In the genomic region with DNA sequence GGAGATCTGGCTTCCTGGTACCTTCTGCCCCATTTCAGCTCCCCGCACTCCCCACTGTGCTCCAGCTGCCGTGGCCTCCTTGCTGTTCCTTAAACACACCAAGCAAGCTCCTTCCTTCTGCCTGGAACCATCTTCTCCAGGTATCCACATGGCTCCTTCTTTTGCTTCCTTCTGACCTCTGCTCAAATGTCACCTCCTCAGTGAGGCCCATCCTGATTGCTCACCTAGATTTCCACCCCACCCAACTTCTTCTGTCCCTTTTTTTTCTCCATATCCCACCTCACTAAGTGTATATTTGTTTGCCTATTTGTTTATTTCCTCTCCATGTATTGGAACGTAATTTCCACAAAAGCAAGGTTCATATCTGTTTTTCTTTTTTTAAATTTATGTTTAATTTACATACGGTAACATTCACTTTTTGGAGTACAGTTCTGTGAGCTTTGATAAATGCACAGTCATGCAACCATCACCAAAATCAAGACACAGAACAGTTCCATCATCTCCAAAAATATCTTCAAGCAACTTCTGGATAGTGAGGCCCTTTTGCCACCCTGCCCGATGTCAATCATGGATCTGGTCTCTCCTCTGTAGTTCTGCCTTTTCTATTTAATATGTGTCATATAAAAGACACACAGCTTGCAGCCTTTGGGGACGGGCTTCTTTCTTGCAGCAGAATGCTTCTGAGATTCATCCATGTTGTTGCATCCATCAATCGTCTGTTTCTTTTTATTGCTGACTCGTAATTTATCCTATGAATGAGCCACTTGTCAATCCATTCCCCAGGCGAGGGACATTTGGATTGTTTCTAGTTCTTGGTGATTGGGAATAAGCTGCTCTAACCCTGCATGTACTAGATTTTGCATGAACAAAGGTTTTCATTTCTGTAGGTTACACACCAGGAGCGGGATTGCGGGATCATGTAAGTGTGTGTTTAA, we compare ENCODE assay signal across 21 cellular contexts. TPM values are rescaled to one million over a fixed set of nuclear protein-coding genes. Genes with fewer than 3 reads are reported as not detected.
DNase-seq lines count a peak whose midpoint lies in the region; ATAC-seq, FAIRE-seq and TF ChIP-seq lines count a peak whose summit lies in the region.
"Had no signal": no experiment of that assay in that cellular context is flagged by ENCODE, and none has a peak within 500 bp of the region (broad histone marks: within the 10 kb centered on the region; RNA-seq: fewer than 3 reads in every experiment).

No MANE protein-coding gene starts in this region.

- no peak overlapping the region for H3K23ac ChIP-seq in IMR-90 (ENCODE audit: low read depth, low read length)

- H3K27me3 ChIP-seq in IMR-90 (ENCODE audit: control insufficient read depth, insufficient read depth, low read length) = no peaks in the 10 kb centered on the region

- TF ChIP-seq CTCF in A549 (IDR thresholded peaks at IDR 0.05) (no peak), IMR-90 (conservative IDR thresholded peaks at IDR 0.05; ENCODE audit: low read depth, low read length) (no peak), glutamatergic neuron (IDR thresholded peaks at IDR 0.05; ENCODE audit: partially characterized antibody, unreplicated experiment) (no peak)

- dilution Hi-C loops in IMR-90 (cut with HindIII; ENCODE audit: low sequenced_read_pairs, unreplicated experiment) = no loop called here

- peaks cover 4% of the 10 kb centered on the region for H3K9me3 Mint-ChIP-seq in glutamatergic neuron (ENCODE audit: unreplicated experiment)
- H3K9me3 Mint-ChIP-seq: CD4-positive, alpha-beta memory T cell; GM23338; H9; HFFc6 had no signal

- TF ChIP-seq POLR2A in A549 (IDR thresholded peaks at IDR 0.05; ENCODE audit: low read length) = no peak
- no peak for TF ChIP-seq POLR2A in IMR-90 (IDR thresholded peaks at IDR 0.05; ENCODE audit: low read depth, low read length)

- no peak overlapping the region for H4K5ac ChIP-seq in IMR-90 (ENCODE audit: low read depth, low read length)

- peaks cover 28% of the 10 kb centered on the region for H3K4me1 Mint-ChIP-seq in glutamatergic neuron (ENCODE audit: low read depth, unreplicated experiment)

- no peak for ATAC-seq in A549
- ATAC-seq in IMR-90 (ENCODE audit: low read depth) = no peak
- ATAC-seq in HG02852 (IDR thresholded peaks at IDR 0.05; ENCODE audit: unreplicated experiment) = no peak
- ATAC-seq: GM23338, HCT116 had no signal

- in situ Hi-C loops in IMR-90 (cut with MboI; ENCODE audit: low sequenced_read_pairs) = loop anchor here (5.0 to 25.0 kb wide), 5 partner anchors 257 to 869 kb away; no protein-coding TSS in a partner anchor

- no peak overlapping the region for H4K91ac ChIP-seq in IMR-90 (ENCODE audit: insufficient read depth, low read depth, low read length)

- H2BK20ac ChIP-seq in IMR-90 (ENCODE audit: low read depth, low read length) = no peak overlapping the region

- H3K56ac ChIP-seq in IMR-90 (ENCODE audit: extremely low read depth, insufficient read depth, low read length) = no peak overlapping the region

- no peak overlapping the region for H3K27ac Mint-ChIP-seq in glutamatergic neuron (ENCODE audit: unreplicated experiment)
- H3K27ac Mint-ChIP-seq: CD4-positive, alpha-beta memory T cell; GM23338; H9; HFFc6 had no signal

- no peak overlapping the region for H2AK9ac ChIP-seq in IMR-90 (replicated peaks; ENCODE audit: low read depth, low read length, poor library complexity)

- H3K18ac ChIP-seq in IMR-90 (ENCODE audit: low read depth, low read length) = no peak overlapping the region

- H3K36me3 Mint-ChIP-seq in glutamatergic neuron (ENCODE audit: unreplicated experiment) = no peaks in the 10 kb centered on the region
- H3K36me3 Mint-ChIP-seq: CD4-positive, alpha-beta memory T cell had no signal

- FAIRE-seq in A549 (lab: Jason Lieb, UNC) = no peak
- FAIRE-seq: GM12891, GM18507 had no signal

- H3K4me3 ChIP-seq in A549 (no peak overlapping the region), IMR-90 (ENCODE audit: insufficient read depth, low read depth, low read length) (no peak overlapping the region)
- H3K4me3 ChIP-seq: GM23338 had no signal

- no peak for DNase-seq in A549 (ENCODE audit: low read depth in 1 of 2, low spot score in 1 of 2)
- no peak for DNase-seq in IMR-90
- DNase-seq in glutamatergic neuron = no peak
- DNase-seq in NCI-H2196 (lab: John Stamatoyannopoulos, UW; ENCODE audit: unreplicated experiment) = no peak
- no peak for DNase-seq in substantia nigra (lab: John Stamatoyannopoulos, UW)
- DNase-seq: 8988T; C1 segment of cervical spinal cord; Calu3; CD4-positive, alpha-beta memory T cell; COR-L47; DMS53; DMS79 treated with DMSO at 0.1 percent for 48 hours; GF-D8; H9; HFFc6 had no signal

- no peaks in the 10 kb centered on the region for H4K20me1 ChIP-seq in IMR-90 (ENCODE audit: insufficient read depth, low read length)

- H2BK5ac ChIP-seq in IMR-90 (ENCODE audit: low read depth, low read length, poor library complexity, severe bottlenecking) = no peak overlapping the region

- TF ChIP-seq EP300 in A549 (IDR thresholded peaks at IDR 0.05) = no peak

- no peak overlapping the region for H2BK120ac ChIP-seq in IMR-90 (ENCODE audit: low read depth, low read length)

- POLR2A ChIA-PET in A549 (lab: Yijun Ruan, JAX) (no interaction called here), IMR-90 (lab: Charles Lee; ENCODE audit: unreplicated experiment) (no interaction called here)

- H3K4me2 ChIP-seq in A549 (no peak overlapping the region), IMR-90 (ENCODE audit: low read depth, low read length) (no peak overlapping the region)
- H3K4me2 ChIP-seq: GM23338 had no signal

- no peaks in the 10 kb centered on the region for H3K79me1 ChIP-seq in IMR-90 (ENCODE audit: low read depth in 1 of 2, low read length in 2 of 2)

- CTCF ChIA-PET in A549 (lab: Yijun Ruan, JAX) = interaction anchor here (0.5 to 15.1 kb wide), 16 partner anchors 9 to 1865 kb away, joined by 3 to 116 read pairs (median 4); no protein-coding TSS in a partner anchor
- CTCF ChIA-PET in IMR-90 (lab: Yijun Ruan, JAX) = interaction anchor here (1.0 kb wide), 2 partner anchors 441 to 450 kb away, joined by 3 read pairs; no protein-coding TSS in a partner anchor

- H3K9ac ChIP-seq in IMR-90 (ENCODE audit: low read depth, low read length) = no peak overlapping the region

- H2AK5ac ChIP-seq in IMR-90 (ENCODE audit: low read depth, low read length) = no peak overlapping the region

- H3K4ac ChIP-seq in IMR-90 (ENCODE audit: low read depth, low read length) = no peak overlapping the region

- BruUV-seq in IMR-90 (replicated peaks; lab: Mats Ljungman, UMichigan) = no TSS peak

- TF ChIP-seq RAD21 in A549 (conservative IDR thresholded peaks at IDR 0.05 in 1 of 2, IDR thresholded peaks at IDR 0.05 in 1 of 2) (no peak), IMR-90 (IDR thresholded peaks at IDR 0.05; ENCODE audit: low read length) (no peak)

- no peaks in the 10 kb centered on the region for H3K36me3 ChIP-seq in IMR-90 (ENCODE audit: control insufficient read depth, insufficient read depth, low read length)

- 0 out of 2 replicates have a peak, but pooled peaks cover 3% of the 10 kb centered on the region for H3K9me1 ChIP-seq in IMR-90 (ENCODE audit: insufficient read depth, low read length)

- H3K27ac ChIP-seq in A549 (no peak overlapping the region), IMR-90 (ENCODE audit: insufficient read depth, low read length) (no peak overlapping the region), substantia nigra (ENCODE audit: low read depth, low read length, poor library complexity, severe bottlenecking) (no peak overlapping the region)

- no peak overlapping the region for H4K8ac ChIP-seq in IMR-90 (ENCODE audit: low read depth in 2 of 2, low read length in 2 of 2)

- H3K9me3 ChIP-seq in A549 = no peaks in the 10 kb centered on the region
- no peaks in the 10 kb centered on the region for H3K9me3 ChIP-seq in IMR-90 (ENCODE audit: control insufficient read depth, insufficient read depth, low read length)

- H2AFZ ChIP-seq in IMR-90 (replicated peaks; ENCODE audit: low read length, poor library complexity) = no peak overlapping the region
- H2AFZ ChIP-seq: GM23338 had no signal

- WGBS in A549 (ENCODE audit: missing lambda C conversion rate) = 85% methylated on average over 11 of the region's 11 CpGs
- WGBS in IMR-90 (ENCODE audit: extremely low coverage in 2 of 2, insufficient read length in 1 of 2), 2 experiments = 98% methylated on average over 4 of the region's 11 CpGs; no CpG with 5 or more reads in 1 of the 2 experiments

- peak overlapping the region; percentile 4 for H3K4me3 Mint-ChIP-seq in glutamatergic neuron (ENCODE audit: unreplicated experiment)
- H3K4me3 Mint-ChIP-seq: CD4-positive, alpha-beta memory T cell; GM23338; H9; HFFc6 had no signal

- H3K27me3 Mint-ChIP-seq in glutamatergic neuron (ENCODE audit: unreplicated experiment) = peaks cover 6% of the 10 kb centered on the region

- H3K4me1 ChIP-seq in A549 = 0 out of 3 replicates have a peak, but pooled peaks cover 3% of the 10 kb centered on the region
- H3K4me1 ChIP-seq in IMR-90 (ENCODE audit: control insufficient read depth, insufficient read depth, low read length) = peaks cover 4% of the 10 kb centered on the region

- H2BK15ac ChIP-seq in IMR-90 (ENCODE audit: low read depth, low read length) = no peak overlapping the region

- intact Hi-C loops in IMR-90 (cut with micrococcal nuclease) = loop anchor here (5.0 kb wide), 1 partner anchor 142 kb away; no protein-coding TSS in a partner anchor

- no peak overlapping the region for H3K14ac ChIP-seq in IMR-90 (replicated peaks; ENCODE audit: low read depth, low read length)

TF ChIP-seq in A549, 52 proteins besides CTCF, POLR2A, EP300 and RAD21 (continues in another document):
- TF ChIP-seq SMC3 (IDR thresholded peaks at IDR 0.05) (no peak), EHMT2 (IDR thresholded peaks at IDR 0.05; ENCODE audit: low read depth) (no peak), POLR2AphosphoS2 (conservative IDR thresholded peaks at IDR 0.05; ENCODE audit: low read length) (no peak), JUN (IDR thresholded peaks at IDR 0.05) (no peak)

RNA-seq across cellular contexts. Expression of a gene that starts 46.3 kb away (rescaled TPM):
- polyA plus RNA-seq in A549 (2011; rRNA removed) (0.01 TPM in 1 of 2 replicates, not detected in the other), A549 (2017; fragmentation: RNase III; extraction: RNeasy Plus Mini Kit Qiagen cat#74134 plus additional on column Dnase treatment) (not detected in 3 replicates), IMR-90 (2012; rRNA removed) (22.0 TPM in 2 replicates)
- not detected in 2 replicates for polyA plus RNA-seq in A549 (2012; cell fraction: cytosol; rRNA removed)
- polyA plus RNA-seq in A549 (2012; cell fraction: nucleus; rRNA removed) = not detected in 2 replicates
- 0.04 TPM in 1 of 2 replicates, not detected in the other for polyA minus RNA-seq in A549 (2011; rRNA and poly(A)+ RNA removed)
- total RNA-seq in IMR-90 (2012; rRNA removed) (14.7 and 15.2 TPM in 2 replicates), glutamatergic neuron (ENCODE audit: unreplicated experiment) (0.37 TPM)
- polyA plus RNA-seq in IMR-90 (2012; cell fraction: cytosol; rRNA removed) = 15.4 and 26.3 TPM in 2 replicates
- polyA plus RNA-seq in IMR-90 (2012; cell fraction: nucleus; rRNA removed; ENCODE audit: low replicate concordance) = 21.8 and 22.7 TPM in 2 replicates
- total RNA-seq: A673; CD4-positive, alpha-beta memory T cell had no signal
- polyA plus RNA-seq: CD4-positive, alpha-beta memory T cell had no signal

Comparison
In these comparisons a context has a peak if more than half of its experiments do, and no peak if none do; other contexts are left out.
1. RNA of a gene that starts 46.3 kb away (total RNA-seq): 14.7 to 15.2 TPM in IMR-90; 0.37 TPM in glutamatergic neuron (single experiment); every median in the first group is over 10 times any median in the second.